In the genomic region with DNA sequence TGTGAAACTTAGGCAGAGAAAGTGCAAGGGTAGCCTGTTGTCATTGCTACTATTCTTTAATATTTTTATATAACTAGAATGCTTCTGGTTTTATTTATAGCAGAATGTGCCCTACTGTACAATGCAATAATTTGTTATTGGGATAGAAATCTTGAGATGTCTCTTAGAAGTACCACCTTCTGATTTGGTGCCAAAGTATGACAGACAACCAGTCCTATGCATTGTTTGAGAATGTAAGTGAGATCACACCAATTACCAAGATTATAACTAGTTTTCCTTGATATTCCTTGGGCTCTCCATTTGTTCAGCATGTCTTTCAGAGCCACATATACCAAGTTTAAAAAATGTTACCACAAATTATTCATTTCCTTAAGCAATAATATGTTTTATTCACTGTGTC, we compare ENCODE assay signal across 29 cellular contexts.
"Had no signal": no experiment of that assay in that cellular context is flagged by ENCODE, and none has a peak within 500 bp of the region (broad histone marks: within the 10 kb centered on the region; RNA-seq: fewer than 3 reads in every experiment).

No MANE protein-coding gene starts in this region.

- H3K36me3 Mint-ChIP-seq: activated naive CD8-positive, alpha-beta T cell treated with anti-CD3 and anti-CD28 coated beads, Interleukin-2, amount 10 ng/mL, durations not matched to agents 7 days and 5 days had no signal

- H3K9me3 Mint-ChIP-seq: activated T-helper 2 cell treated with anti-CD3 and anti-CD28 coated beads, Interferon-gamma antibody, Interleukin-2, Interleukin-4, amounts not matched to agents 10 μg/mL and 5 μg/mL and 100 μg/mL, durations not matched to agents 14 hours and 24 hours and 36 hours had no signal

- DNase-seq: activated CD4-positive, alpha-beta memory T cell treated with anti-CD3 and anti-CD28 coated beads, Interleukin-2, amount 10 ng/mL, durations not matched to agents 7 days and 5 days; activated CD4-positive, alpha-beta T cell treated with anti-CD3 and anti-CD28 coated beads, Interleukin-2, amount 50 U/mL, for 1 hour; activated CD4-positive, CD25-positive, alpha-beta regulatory T cell; activated naive CD4-positive, alpha-beta T cell treated with anti-CD3 and anti-CD28 coated beads, Interleukin-2, amount 50 U/mL, for 16 hours; activated naive CD8-positive, alpha-beta T cell treated with anti-CD3 and anti-CD28 coated beads, Interleukin-2, amount 10 ng/mL, durations not matched to agents 7 days and 5 days; activated T-cell treated with anti-CD3 and anti-CD28 coated beads for 4 hours; activated T-cell treated with anti-CD3 and anti-CD28 coated beads, Interleukin-2, amount 50 U/mL, for 72 hours; aorta; body of pancreas; Kasumi-1; KBM-7; NCI-H1105 treated with DMSO at 0.1 percent for 48 hours; NCI-H1436 treated with DMSO at 0.1 percent for 48 hours; NCI-H187; NCI-H2107; NCI-H2171 treated with DMSO at 0.1 percent for 48 hours; NCI-H345; NCI-H510A; NCI-H526 treated with DMSO at 0.1 percent for 48 hours; NCI-H82; Right ventricle myocardium superior; SJCRH30; T-helper 17 cell; T-helper 9 cell had no signal

- H3K4me3 Mint-ChIP-seq: activated CD4-positive, alpha-beta memory T cell treated with anti-CD3 and anti-CD28 coated beads, Interleukin-2, amount 10 ng/mL, durations not matched to agents 7 days and 5 days; activated naive CD8-positive, alpha-beta T cell treated with anti-CD3 and anti-CD28 coated beads, Interleukin-2, amount 10 ng/mL, durations not matched to agents 7 days and 5 days; activated T-cell treated with anti-CD3 and anti-CD28 coated beads, Interleukin-2, amount 50 U/mL, for 72 hours; T-helper 17 cell had no signal

- H3K27ac ChIP-seq: body of pancreas, cardiac muscle cell, RWPE1, SJCRH30, VCaP had no signal

- H3K27ac Mint-ChIP-seq: activated CD4-positive, alpha-beta memory T cell treated with anti-CD3 and anti-CD28 coated beads, Interleukin-2, amount 10 ng/mL, durations not matched to agents 7 days and 5 days; activated naive CD8-positive, alpha-beta T cell treated with anti-CD3 and anti-CD28 coated beads, Interleukin-2, amount 10 ng/mL, durations not matched to agents 7 days and 5 days; activated T-cell treated with anti-CD3 and anti-CD28 coated beads, Interleukin-2, amount 50 U/mL, for 72 hours; activated T-helper 2 cell treated with anti-CD3 and anti-CD28 coated beads, Interferon-gamma antibody, Interleukin-2, Interleukin-4, amounts not matched to agents 10 μg/mL and 5 μg/mL and 100 μg/mL, durations not matched to agents 14 hours and 24 hours and 36 hours; T-helper 17 cell had no signal

- H3K4me1 ChIP-seq: adrenal gland, body of pancreas, SJCRH30 had no signal

- H3K9me3 ChIP-seq: adrenal gland, body of pancreas, SJCRH30 had no signal

- H3K36me3 ChIP-seq: adrenal gland, cardiac muscle cell, SJCRH30 had no signal

- H3K4me3 ChIP-seq: adrenal gland, body of pancreas, cardiac muscle cell, SJCRH30 had no signal

- H3K4me1 Mint-ChIP-seq: activated CD4-positive, alpha-beta memory T cell treated with anti-CD3 and anti-CD28 coated beads, Interleukin-2, amount 10 ng/mL, durations not matched to agents 7 days and 5 days; activated naive CD8-positive, alpha-beta T cell treated with anti-CD3 and anti-CD28 coated beads, Interleukin-2, amount 10 ng/mL, durations not matched to agents 7 days and 5 days; T-helper 17 cell had no signal

- H3K27me3 ChIP-seq: adrenal gland, body of pancreas, cardiac muscle cell, SJCRH30 had no signal

- H3K27me3 Mint-ChIP-seq: activated CD4-positive, alpha-beta memory T cell treated with anti-CD3 and anti-CD28 coated beads, Interleukin-2, amount 10 ng/mL, durations not matched to agents 7 days and 5 days; activated naive CD8-positive, alpha-beta T cell treated with anti-CD3 and anti-CD28 coated beads, Interleukin-2, amount 10 ng/mL, durations not matched to agents 7 days and 5 days; T-helper 17 cell had no signal

- ATAC-seq: activated T-cell treated with anti-CD3 and anti-CD28 coated beads, Interleukin-2, amount 50 U/mL, for 72 hours; body of pancreas; T-helper 17 cell had no signal
